8 cellular contexts compared by ENCODE assay signal in genomic region chr5:40676643-40677333, GRCh38. TPM values are rescaled to one million over a fixed set of nuclear protein-coding genes. Genes with fewer than 3 reads are reported as not detected.
DNase-seq lines count a peak whose midpoint lies in the region; ATAC-seq and TF ChIP-seq lines count a peak whose summit lies in the region.

No MANE protein-coding gene starts in this region.

- H3K27ac ChIP-seq in mammary epithelial cell (ENCODE audit: insufficient read depth, low read depth, low read length), result peak overlapping the region; percentile 94
- no peak overlapping the region for H3K27ac ChIP-seq in dorsolateral prefrontal cortex

- peak overlapping the region; percentile 88 for H3K4me2 ChIP-seq in mammary epithelial cell (ENCODE audit: insufficient read depth, low read depth, low read length)

- H3K36me3 ChIP-seq in mammary epithelial cell (ENCODE audit: insufficient read depth, low read length), result no peaks in the 10 kb centered on the region

- H3K4me3 ChIP-seq in mammary epithelial cell (replicated peaks in 1 of 3; ENCODE audit: insufficient read depth in 1 of 3, low read depth in 2 of 3, low read length in 3 of 3) (no peak overlapping the region), dorsolateral prefrontal cortex (peak overlapping the region in 1 of 59 donors; percentile 19)

- H3K9me3 ChIP-seq in mammary epithelial cell (replicated peaks; ENCODE audit: insufficient read depth, low read length), result peaks cover 5% of the 10 kb centered on the region

- H3K4me1 ChIP-seq in mammary epithelial cell (ENCODE audit: insufficient read depth, low read length), result peaks cover 47% of the 10 kb centered on the region

- dilution Hi-C loops in mammary epithelial cell (cut with HindIII; ENCODE audit: low sequenced_read_pairs), result loop anchor here (25.0 kb wide), 1 partner anchor 264 kb away; no protein-coding TSS in a partner anchor

- 56% methylated on average over 3 of the region's 3 CpGs for WGBS in mammary epithelial cell (ENCODE audit: low coverage, missing lambda C conversion rate)

- BruUV-seq in mammary epithelial cell (replicated peaks; lab: Mats Ljungman, UMichigan), result no TSS peak

- ATAC-seq in HG02759 (IDR thresholded peaks at IDR 0.05; ENCODE audit: unreplicated experiment) (no peak), HG03045 (IDR thresholded peaks at IDR 0.05; ENCODE audit: unreplicated experiment) (no peak)

- in situ Hi-C loops in mammary epithelial cell (cut with MboI; ENCODE audit: low sequenced_read_pairs in 2 of 2), result loop anchor here in 1 of 2 donors (10.0 to 25.0 kb wide), 3 partner anchors 292 to 1089 kb away; no protein-coding TSS in a partner anchor

- H3K79me2 ChIP-seq in mammary epithelial cell (ENCODE audit: insufficient read depth, low read length), result peaks cover 20% of the 10 kb centered on the region

- no peak overlapping the region for H3K9ac ChIP-seq in mammary epithelial cell (ENCODE audit: insufficient read depth, low read length)

- H2AFZ ChIP-seq in mammary epithelial cell (ENCODE audit: low read depth, low read length), result no peak overlapping the region

- H4K20me1 ChIP-seq in mammary epithelial cell (ENCODE audit: insufficient read depth, low read length), result no peaks in the 10 kb centered on the region

- TF ChIP-seq CTCF in mammary epithelial cell (conservative IDR thresholded peaks at IDR 0.05 in 1 of 2, IDR thresholded peaks at IDR 0.05 in 1 of 2; ENCODE audit: extremely low read depth in 1 of 2, insufficient read depth in 1 of 2, low read depth in 1 of 2, low read length in 2 of 2) (no peak), dorsolateral prefrontal cortex (IDR thresholded peaks at IDR 0.05 in 54 of 56, conservative IDR thresholded peaks at IDR 0.05 in 2 of 56; ENCODE audit: low read depth in 1 of 56, partially characterized antibody in 56 of 56) (no peak)

- intact Hi-C loops in mammary epithelial cell (cut with micrococcal nuclease) (loop anchor here (5.0 kb wide), 3 partner anchors 74 to 239 kb away; no protein-coding TSS in a partner anchor), dorsolateral prefrontal cortex (cut with DNase I) (no loop called here)

- DNase-seq in AG20443 (ENCODE audit: low spot score) (peak; percentile 73), M059J (ENCODE audit: low read depth) (peak; percentile 89), mammary epithelial cell (peak; percentile 43), myocyte (ENCODE audit: low read depth) (peak; percentile 74), 8988T (no peak), dorsolateral prefrontal cortex (no peak)

- CTCF ChIA-PET in mammary epithelial cell (lab: Charles Lee; ENCODE audit: low non-redundant PET), result no interaction called here

- H3K27me3 ChIP-seq in mammary epithelial cell (ENCODE audit: insufficient read depth, low read length), result no peaks in the 10 kb centered on the region
- peaks cover 0 to 94% (median 64%) of the 10 kb centered on the region in 45 donors for H3K27me3 ChIP-seq in dorsolateral prefrontal cortex

RNA-seq across cellular contexts. Expression of gene PTGER4, which starts 2.9 kb away (rescaled TPM):
- total RNA-seq in M059J (2014; rRNA removed; shearing (Covaris generic)), result 4.7 and 9.0 TPM in 2 replicates
- 10 to 100 TPM in 1 of 2 donors, 1 to 10 TPM in 1; 4.9 to 13.2 TPM for total RNA-seq in mammary epithelial cell
- polyA plus RNA-seq in mammary epithelial cell, result 7.6 TPM
- 2.1 TPM for polyA minus RNA-seq in mammary epithelial cell
- total RNA-seq in myocyte, result 58.6 and 59.5 TPM in 2 replicates
- 5.6 TPM for polyA plus RNA-seq in myocyte (2012)
- total RNA-seq in dorsolateral prefrontal cortex, result 1 to 10 TPM in 96 of 120 experiments, under 1 TPM in 24; 0.46 to 6.9 (median 1.8) TPM

Comparison
In these comparisons a context has a peak if more than half of its experiments do, and no peak if none do; other contexts are left out.
1. DNase-seq: peak in AG20443 (single experiment), M059J (single experiment), mammary epithelial cell (single experiment) and myocyte (single experiment); none in 8988T (single experiment) and dorsolateral prefrontal cortex (0 of 10).